8 cellular contexts compared by ENCODE assay signal in genomic region chr14:88129306-88130056, GRCh38.
DNase-seq lines count a peak whose midpoint lies in the region; ATAC-seq and TF ChIP-seq lines count a peak whose summit lies in the region.

No MANE protein-coding gene starts in this region.

- no peaks in the 10 kb centered on the region for H3K27me3 ChIP-seq in Peyer's patch

- H3K27ac ChIP-seq in Peyer's patch: peak overlapping the region in 1 of 4 donors; percentile 3

- peak; percentile 48 for ATAC-seq in mucosa of descending colon
- no peak for ATAC-seq in GM19395 (IDR thresholded peaks at IDR 0.05; ENCODE audit: unreplicated experiment)

- H3K4me1 ChIP-seq in mucosa of descending colon (ENCODE audit: low read depth) (no peaks in the 10 kb centered on the region), Peyer's patch (no peaks in the 10 kb centered on the region)

- H3K4me3 ChIP-seq in choroid plexus epithelial cell (ENCODE audit: low read depth, low read length): no peak overlapping the region
- no peak overlapping the region for H3K4me3 ChIP-seq in mucosa of descending colon
- no peak overlapping the region for H3K4me3 ChIP-seq in Peyer's patch

- H3K9me3 ChIP-seq in mucosa of descending colon (peaks cover 3% of the 10 kb centered on the region), Peyer's patch (no peaks in the 10 kb centered on the region)

- intact Hi-C loops in activated naive CD4-positive, alpha-beta T cell treated with anti-CD3 and anti-CD28 coated beads for 36 hours (cut with micrococcal nuclease): loop anchor here (1.0 kb wide), 1 partner anchor 184 kb away; no protein-coding TSS in a partner anchor
- intact Hi-C loops in mucosa of descending colon (cut with DNase I, micrococcal nuclease): no loop called here

- H3K9me3 Mint-ChIP-seq in activated naive CD4-positive, alpha-beta T cell treated with anti-CD3 and anti-CD28 coated beads for 36 hours: peaks cover 5% of the 10 kb centered on the region
- H3K9me3 Mint-ChIP-seq in activated naive CD4-positive, alpha-beta T cell treated with anti-CD3 and anti-CD28 coated beads, Interleukin-2, amount 10 ng/mL, durations not matched to agents 7 days and 5 days: peaks cover 4% of the 10 kb centered on the region

- no peak overlapping the region for H3K27ac Mint-ChIP-seq in activated naive CD4-positive, alpha-beta T cell treated with anti-CD3 and anti-CD28 coated beads for 36 hours
- H3K27ac Mint-ChIP-seq in activated naive CD4-positive, alpha-beta T cell treated with anti-CD3 and anti-CD28 coated beads, Interleukin-2, amount 10 ng/mL, durations not matched to agents 7 days and 5 days: no peak overlapping the region

- peaks cover 19% of the 10 kb centered on the region for H3K4me1 Mint-ChIP-seq in activated naive CD4-positive, alpha-beta T cell treated with anti-CD3 and anti-CD28 coated beads for 36 hours (ENCODE audit: low read depth)
- H3K4me1 Mint-ChIP-seq in activated naive CD4-positive, alpha-beta T cell treated with anti-CD3 and anti-CD28 coated beads, Interleukin-2, amount 10 ng/mL, durations not matched to agents 7 days and 5 days: peaks cover 17% of the 10 kb centered on the region

- no peaks in the 10 kb centered on the region for H3K36me3 ChIP-seq in mucosa of descending colon (ENCODE audit: low read depth)
- no peaks in the 10 kb centered on the region for H3K36me3 ChIP-seq in Peyer's patch

- TF ChIP-seq CTCF in choroid plexus epithelial cell (conservative IDR thresholded peaks at IDR 0.05; ENCODE audit: low read depth, low read length): no peak
- no peak for TF ChIP-seq CTCF in mucosa of descending colon (IDR thresholded peaks at IDR 0.05)
- peak in 2 of 6 experiments; percentile 13 to 14 for TF ChIP-seq CTCF in Peyer's patch (IDR thresholded peaks at IDR 0.05)

- H3K27me3 Mint-ChIP-seq in activated naive CD4-positive, alpha-beta T cell treated with anti-CD3 and anti-CD28 coated beads for 36 hours (ENCODE audit: low read depth): peaks cover 5% of the 10 kb centered on the region
- peaks cover 3% of the 10 kb centered on the region for H3K27me3 Mint-ChIP-seq in activated naive CD4-positive, alpha-beta T cell treated with anti-CD3 and anti-CD28 coated beads, Interleukin-2, amount 10 ng/mL, durations not matched to agents 7 days and 5 days

- no peak overlapping the region for H3K4me3 Mint-ChIP-seq in activated naive CD4-positive, alpha-beta T cell treated with anti-CD3 and anti-CD28 coated beads for 36 hours
- H3K4me3 Mint-ChIP-seq in activated naive CD4-positive, alpha-beta T cell treated with anti-CD3 and anti-CD28 coated beads, Interleukin-2, amount 10 ng/mL, durations not matched to agents 7 days and 5 days: no peak overlapping the region

- TF ChIP-seq POLR2A in Peyer's patch (IDR thresholded peaks at IDR 0.05): no peak

- CTCF ChIA-PET in activated naive CD4-positive, alpha-beta T cell treated with anti-CD3 and anti-CD28 coated beads for 36 hours (lab: Charles Lee): interaction anchor here (1.3 kb wide), 1 partner anchor 39 kb away, joined by 4 read pairs; no protein-coding TSS in a partner anchor
- CTCF ChIA-PET in activated naive CD4-positive, alpha-beta T cell treated with anti-CD3 and anti-CD28 coated beads, Interleukin-2, amount 10 ng/mL, durations not matched to agents 7 days and 5 days (lab: Charles Lee): interaction anchor here (0.9 to 1.8 kb wide), 3 partner anchors 17 to 209 kb away, joined by 3 to 5 read pairs (median 4); no protein-coding TSS in a partner anchor

- DNase-seq in activated naive CD4-positive, alpha-beta T cell treated with anti-CD3 and anti-CD28 coated beads for 36 hours: peak; percentile 13
- no peak for DNase-seq in activated naive CD4-positive, alpha-beta T cell treated with anti-CD3 and anti-CD28 coated beads, Interleukin-2, amount 10 ng/mL, durations not matched to agents 7 days and 5 days
- peak; percentile 4 for DNase-seq in M059J (ENCODE audit: low read depth)
- peak; percentile 7 for DNase-seq in choroid plexus epithelial cell (ENCODE audit: low read depth)
- peak in 1 of 3 donors; percentile 15 for DNase-seq in mucosa of descending colon
- DNase-seq in Peyer's patch: no peak
- no peak for DNase-seq in OCI-M2 (lab: John Stamatoyannopoulos, UW; ENCODE audit: unreplicated experiment)

- peaks cover 3% of the 10 kb centered on the region for H3K36me3 Mint-ChIP-seq in activated naive CD4-positive, alpha-beta T cell treated with anti-CD3 and anti-CD28 coated beads for 36 hours (ENCODE audit: low read depth)
- no peaks in the 10 kb centered on the region for H3K36me3 Mint-ChIP-seq in activated naive CD4-positive, alpha-beta T cell treated with anti-CD3 and anti-CD28 coated beads, Interleukin-2, amount 10 ng/mL, durations not matched to agents 7 days and 5 days

Comparison
In these comparisons a context has a peak if more than half of its experiments do, and no peak if none do; other contexts are left out.
1. DNase-seq: peak in activated naive CD4-positive, alpha-beta T cell treated with anti-CD3 and anti-CD28 coated beads for 36 hours (single experiment), M059J (single experiment) and choroid plexus epithelial cell (single experiment); none in activated naive CD4-positive, alpha-beta T cell treated with anti-CD3 and anti-CD28 coated beads, Interleukin-2, amount 10 ng/mL, durations not matched to agents 7 days and 5 days (single experiment), Peyer's patch (0 of 3) and OCI-M2 (single experiment).